ENCODE assay signal across 8 cellular contexts in the genomic region with DNA sequence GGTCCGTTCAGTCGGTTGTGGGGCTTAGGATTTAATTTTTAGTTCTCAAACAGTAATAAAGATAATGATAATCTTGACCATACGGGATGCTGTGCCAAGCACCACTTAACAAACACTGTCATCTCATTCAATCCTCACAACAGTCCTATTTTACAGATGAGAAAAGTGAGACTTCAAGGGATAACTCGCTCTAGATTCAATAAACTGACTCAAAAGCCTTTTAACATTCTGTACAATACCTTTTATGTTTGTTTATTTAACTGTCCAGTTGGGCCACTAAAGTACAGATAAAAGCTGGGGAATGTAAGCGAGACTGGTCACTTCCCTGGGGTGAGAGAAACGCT. TPM values are rescaled to one million over a fixed set of nuclear protein-coding genes. Genes with fewer than 3 reads are reported as not detected.
DNase-seq lines count a peak whose midpoint lies in the region; ATAC-seq, FAIRE-seq and TF ChIP-seq lines count a peak whose summit lies in the region.

No MANE protein-coding gene starts in this region.

- no peaks in the 10 kb centered on the region; the same call in 1 of the 2 replicates for H3K9me2 ChIP-seq in GM23338 (ENCODE audit: insufficient read depth)
- no peaks in the 10 kb centered on the region for H3K9me2 ChIP-seq in hepatocyte (replicated peaks; ENCODE audit: insufficient read depth)

- peaks cover 27% of the 10 kb centered on the region for H3K27me3 ChIP-seq in GM23338 (ENCODE audit: insufficient read depth)
- H3K27me3 ChIP-seq in hepatocyte: no peaks in the 10 kb centered on the region
- H3K27me3 ChIP-seq in small intestine (ENCODE audit: control insufficient read depth in 2 of 2, insufficient read depth in 2 of 2, low read length in 2 of 2): peaks cover 0 to 2% of the 10 kb centered on the region in 2 donors

- H3K79me2 ChIP-seq in GM23338 (replicated peaks; ENCODE audit: insufficient read depth) (0 out of 2 replicates have a peak, but pooled peaks cover 4% of the 10 kb centered on the region), hepatocyte (no peaks in the 10 kb centered on the region)

- peak overlapping the region; percentile 96 for H2AFZ ChIP-seq in GM23338
- H2AFZ ChIP-seq in hepatocyte: peak overlapping the region; percentile 98

- no peak for TF ChIP-seq CTCF in GM23338 (conservative IDR thresholded peaks at IDR 0.05; ENCODE audit: low read depth in 2 of 2)
- no peak for TF ChIP-seq CTCF in VCaP (conservative IDR thresholded peaks at IDR 0.05)
- TF ChIP-seq CTCF in hepatocyte (IDR thresholded peaks at IDR 0.05; ENCODE audit: poor library complexity): no peak

- peak overlapping the region; percentile 86 for H3K4me3 Mint-ChIP-seq in GM23338

- H3K36me3 ChIP-seq in GM23338 (ENCODE audit: insufficient read depth) (no peaks in the 10 kb centered on the region), hepatocyte (replicated peaks; ENCODE audit: insufficient read depth, low read depth) (no peaks in the 10 kb centered on the region), small intestine (ENCODE audit: control insufficient read depth in 2 of 2, insufficient read depth in 2 of 2, low read length in 2 of 2) (no peaks in the 10 kb centered on the region)

- H3K36me3 Mint-ChIP-seq in GM23338 (ENCODE audit: low read depth): no peaks in the 10 kb centered on the region

- H3K4me2 ChIP-seq in GM23338: peak overlapping the region; percentile 98
- peak overlapping the region; percentile 93 for H3K4me2 ChIP-seq in hepatocyte

- H3K9me3 Mint-ChIP-seq in GM23338: no peaks in the 10 kb centered on the region; the same call in 2 of the 3 replicates

- H4K20me1 ChIP-seq in GM23338 (replicated peaks; ENCODE audit: insufficient read depth): no peaks in the 10 kb centered on the region; the same call in 1 of the 2 replicates
- H4K20me1 ChIP-seq in hepatocyte (ENCODE audit: insufficient read depth, poor library complexity, severe bottlenecking): no peaks in the 10 kb centered on the region

- peaks cover 12% of the 10 kb centered on the region for H3K4me1 ChIP-seq in GM23338 (ENCODE audit: insufficient read depth)
- H3K4me1 ChIP-seq in hepatocyte (ENCODE audit: insufficient read depth): no peaks in the 10 kb centered on the region
- peaks cover 4 to 5% of the 10 kb centered on the region in 2 donors for H3K4me1 ChIP-seq in small intestine (ENCODE audit: control insufficient read depth in 2 of 2, insufficient read depth in 1 of 2, low read depth in 1 of 2, low read length in 1 of 2)

- peaks cover 31% of the 10 kb centered on the region for H3K4me1 Mint-ChIP-seq in GM23338

- no peaks in the 10 kb centered on the region for H3K9me3 ChIP-seq in hepatocyte (ENCODE audit: low read depth)
- no peaks in the 10 kb centered on the region for H3K9me3 ChIP-seq in small intestine (ENCODE audit: control insufficient read depth, low read depth)

- FAIRE-seq in small intestine (lab: Jason Lieb, UNC): no peak

- no peak overlapping the region for H3K27ac ChIP-seq in GM23338 (ENCODE audit: low read depth)
- peak overlapping the region; percentile 100 for H3K27ac ChIP-seq in VCaP
- H3K27ac ChIP-seq in hepatocyte: no peak overlapping the region
- H3K27ac ChIP-seq in small intestine (ENCODE audit: low read depth in 1 of 2, low read length in 1 of 2): no peak overlapping the region

- H3K27ac Mint-ChIP-seq in GM23338: no peak overlapping the region

- H3F3A ChIP-seq in GM23338 (replicated peaks; ENCODE audit: low read depth): no peaks in the 10 kb centered on the region

- no peak for ATAC-seq in GM23338
- no peak for ATAC-seq in HG03521 (IDR thresholded peaks at IDR 0.05; ENCODE audit: unreplicated experiment)
- no peak for ATAC-seq in GM21390 (IDR thresholded peaks at IDR 0.05; ENCODE audit: unreplicated experiment)

- WGBS in hepatocyte (ENCODE audit: low lambda C conversion rate, missing lambda C conversion rate): 16% methylated on average over 6 of the region's 6 CpGs
- 18 to 20% (median 20%) methylated on average over 6 of the region's 6 CpGs for WGBS in small intestine, 3 donors

- no peak for DNase-seq in GM23338 (ENCODE audit: low spot score)
- no peak for DNase-seq in hepatocyte (ENCODE audit: low spot score)
- no peak for DNase-seq in small intestine
- no peak for DNase-seq in midbrain (lab: John Stamatoyannopoulos, UW)
- DNase-seq in NCI-H446 (lab: John Stamatoyannopoulos, UW): no peak

- peaks cover 6% of the 10 kb centered on the region for H3K27me3 Mint-ChIP-seq in GM23338 (ENCODE audit: insufficient read depth, low read depth, poor library complexity)

- H3K4me3 ChIP-seq in GM23338 (peak overlapping the region; percentile 68), hepatocyte (peak overlapping the region; percentile 93), small intestine (ENCODE audit: low read depth in 1 of 2, low read length in 2 of 2) (peak overlapping the region; percentile 56 to 98)

TF ChIP-seq in GM23338, 12 proteins besides CTCF, POLR2A, EP300 and RAD21 (continues in another document):
- TF ChIP-seq ETS1 (IDR thresholded peaks at IDR 0.05): no peak
- TF ChIP-seq POLR2AphosphoS5 (IDR thresholded peaks at IDR 0.05; ENCODE audit: low read depth): no peak
- no peak for TF ChIP-seq EZH2 (IDR thresholded peaks at IDR 0.05; ENCODE audit: low read depth, unreplicated experiment)

RNA-seq across cellular contexts. Expression of gene CFAP69, which starts 0.4 kb away (rescaled TPM):
- 7.9 and 11.2 TPM in 2 replicates for total RNA-seq in GM23338 (2014; rRNA removed; shearing (Covaris generic))
- polyA plus RNA-seq in GM23338 (2016; fragmentation: Nextera tagmentation; extraction: Ambion mirVana) (3.1 and 4.9 TPM in 2 replicates), hepatocyte (1.6 and 1.7 TPM in 2 replicates), small intestine (1 to 10 TPM; 1.0 to 4.9 (median 3.8) TPM)
- 4.3 and 7.3 TPM in 2 replicates for total RNA-seq in hepatocyte

RNA-seq across cellular contexts. Expression of gene STEAP2, which starts 33.0 kb away (rescaled TPM):
- 20.9 and 22.0 TPM in 2 replicates for total RNA-seq in GM23338 (2014; rRNA removed; shearing (Covaris generic))
- polyA plus RNA-seq in GM23338 (2016; fragmentation: Nextera tagmentation; extraction: Ambion mirVana): 10.4 and 13.1 TPM in 2 replicates
- 8.3 and 9.3 TPM in 2 replicates for total RNA-seq in hepatocyte
- 2.4 and 3.4 TPM in 2 replicates for polyA plus RNA-seq in hepatocyte
- 1 to 10 TPM; 2.2 to 6.8 (median 2.2) TPM for polyA plus RNA-seq in small intestine
